32 cellular contexts compared by ENCODE assay signal in genomic region chr2:48620604-48621003, GRCh38.
"Had no signal": no experiment of that assay in that cellular context is flagged by ENCODE, and none has a peak within 500 bp of the region (broad histone marks: within the 10 kb centered on the region; RNA-seq: fewer than 3 reads in every experiment).

No MANE protein-coding gene starts in this region.

- H3K9me3 ChIP-seq: adrenal gland, ascending aorta, body of pancreas, breast epithelium had no signal

- DNase-seq: activated effector memory CD4-positive, alpha-beta T cell treated with anti-CD3 and anti-CD28 coated beads, Interleukin-2, amount 50 U/mL, for 16 hours; activated effector memory CD4-positive, alpha-beta T cell treated with Interleukin-2 at 50 U/mL for 16 hours; activated gamma-delta T cell; activated gamma-delta T cell treated with Interleukin-2 at 50 U/mL for 16 hours; activated naive CD4-positive, alpha-beta T cell; activated naive CD4-positive, alpha-beta T cell treated with anti-CD3 and anti-CD28 coated beads for 36 hours; activated naive CD4-positive, alpha-beta T cell treated with anti-CD3 and anti-CD28 coated beads, Interleukin-2, amount 10 ng/mL, durations not matched to agents 7 days and 5 days; activated naive CD4-positive, alpha-beta T cell treated with anti-CD3 and anti-CD28 coated beads, Interleukin-2, amount 50 U/mL, for 16 hours; activated naive CD4-positive, alpha-beta T cell treated with Interleukin-2 at 50 U/mL for 16 hours; activated naive CD8-positive, alpha-beta T cell treated with anti-CD3 and anti-CD28 coated beads for 36 hours; activated naive CD8-positive, alpha-beta T cell treated with anti-CD3 and anti-CD28 coated beads, Interleukin-2, amount 10 ng/mL, durations not matched to agents 7 days and 5 days; activated naive CD8-positive, alpha-beta T cell treated with anti-CD3 and anti-CD28 coated beads, Interleukin-2, amount 50 U/mL, for 24 hours; activated T-cell treated with anti-CD3 and anti-CD28 coated beads, Interleukin-2, amount 50 U/mL, for 4 hours; activated T-cell treated with anti-CD3 and anti-CD28 coated beads, Interleukin-2, amount 50 U/mL, for 48 hours; activated T-cell treated with anti-CD3 and anti-CD28 coated beads, Interleukin-2, amount 50 U/mL, for 72 hours; adrenal gland; amniotic stem cell; amygdala; anterior cingulate cortex; aorta; body of pancreas; brain microvascular endothelial cell; caudate nucleus; central memory CD4-positive, alpha-beta T cell; cerebellar nuclear complex had no signal

- H3K4me3 ChIP-seq: adrenal gland, ascending aorta, body of pancreas, breast epithelium, cardiac muscle cell had no signal

- H3K27ac ChIP-seq: adrenal gland, ascending aorta, body of pancreas, brain microvascular endothelial cell, breast epithelium, cardiac muscle cell had no signal

- ATAC-seq: activated naive CD4-positive, alpha-beta T cell treated with anti-CD3 and anti-CD28 coated beads, Interleukin-2, amount 50 U/mL, for 72 hours; activated naive CD8-positive, alpha-beta T cell treated with anti-CD3 and anti-CD28 coated beads, Interleukin-2, amount 50 U/mL, for 24 hours; activated T-cell treated with anti-CD3 and anti-CD28 coated beads, Interleukin-2, amount 50 U/mL, for 4 hours; activated T-cell treated with anti-CD3 and anti-CD28 coated beads, Interleukin-2, amount 50 U/mL, for 72 hours; activated T-helper 17 cell treated with anti-CD3 and anti-CD28 coated beads, Interleukin-2, amount 50 U/mL, for 72 hours; body of pancreas had no signal

- H3K4me1 ChIP-seq: adrenal gland, ascending aorta, body of pancreas, breast epithelium had no signal

- FAIRE-seq: astrocyte, bronchial epithelial cell had no signal

- H3K36me3 ChIP-seq: adrenal gland, ascending aorta, brain microvascular endothelial cell, breast epithelium, cardiac muscle cell had no signal
